Comparison of ENCODE assay signal across 8 cellular contexts in genomic region chr2:231713738-231714638, GRCh38. TPM values are rescaled to one million over a fixed set of nuclear protein-coding genes. Genes with fewer than 3 reads are reported as not detected.
A peak's percentile ranks its signal among the peaks of the same experiment; 100 is the strongest.
DNase-seq lines count a peak whose midpoint lies in the region; ATAC-seq and TF ChIP-seq lines count a peak whose summit lies in the region.

No MANE protein-coding gene starts in this region.

- peaks cover 17% of the 10 kb centered on the region for H3K79me1 ChIP-seq in trophoblast cell (ENCODE audit: low read length)

- H3K9ac ChIP-seq in trophoblast cell (ENCODE audit: low read length), result no peak overlapping the region

- peaks cover 16 to 27% of the 10 kb centered on the region in 2 experiments for H3K4me1 ChIP-seq in trophoblast cell (ENCODE audit: control insufficient read depth in 1 of 2, insufficient read depth in 2 of 2, low read length in 2 of 2)
- H3K4me1 ChIP-seq in tibial nerve, result peaks cover 0 to 44% (median 28%) of the 10 kb centered on the region in 4 donors

- H3K36me3 Mint-ChIP-seq in activated naive CD8-positive, alpha-beta T cell treated with anti-CD3 and anti-CD28 coated beads for 36 hours, result peaks cover 44% of the 10 kb centered on the region

- peaks cover 1% of the 10 kb centered on the region for H3K9me3 Mint-ChIP-seq in activated naive CD8-positive, alpha-beta T cell treated with anti-CD3 and anti-CD28 coated beads for 36 hours

- H3K14ac ChIP-seq in trophoblast cell (ENCODE audit: low read length), result no peak overlapping the region

- ATAC-seq in Right ventricle myocardium inferior, result peak; percentile 32

- H3K4me3 ChIP-seq in AG04450 (ENCODE audit: low read depth, low read length), result no peak overlapping the region
- H3K4me3 ChIP-seq in trophoblast cell (ENCODE audit: low read depth, low read length), result no peak overlapping the region
- no peak overlapping the region for H3K4me3 ChIP-seq in tibial nerve

- intact Hi-C loops in Right ventricle myocardium inferior (cut with DNase I), result loop anchor here (5.0 kb wide), 1 partner anchor 68 kb away; the partner anchor contains the start of gene PDE6D

- peak; percentile 72 for DNase-seq in AG04450 (ENCODE audit: low read depth, low spot score)
- DNase-seq in NCI-H1048 (lab: John Stamatoyannopoulos, UW), result peak; percentile 73
- peak; percentile 74 for DNase-seq in SKM-1 (lab: John Stamatoyannopoulos, UW; ENCODE audit: unreplicated experiment)
- peak; percentile 89 for DNase-seq in activated naive CD8-positive, alpha-beta T cell treated with anti-CD3 and anti-CD28 coated beads for 36 hours
- DNase-seq in Right ventricle myocardium inferior (ENCODE audit: missing footprints), result peak; percentile 95
- DNase-seq in trophoblast cell, result peak; percentile 97 to 98
- peak; percentile 86 to 93 for DNase-seq in tibial nerve (ENCODE audit: low spot score in 2 of 2)

- WGBS in trophoblast cell (ENCODE audit: extremely low coverage, insufficient coverage, insufficient read length), result no CpG with 5 or more reads among the region's 15 CpGs
- WGBS in tibial nerve, 2 donors, result 19 to 20% methylated on average over 13 to 15 of the region's 15 CpGs

- no peak overlapping the region for H4K8ac ChIP-seq in trophoblast cell (ENCODE audit: low read depth, low read length)

- peaks cover 22% of the 10 kb centered on the region for H3K79me2 ChIP-seq in trophoblast cell (ENCODE audit: control insufficient read depth, insufficient read depth, low read length, poor library complexity)

- no peak overlapping the region for H3K18ac ChIP-seq in trophoblast cell (ENCODE audit: low read length)

- H2AFZ ChIP-seq in trophoblast cell (ENCODE audit: insufficient read depth, low read length, poor library complexity), result no peak overlapping the region

- H3K4me3 Mint-ChIP-seq in activated naive CD8-positive, alpha-beta T cell treated with anti-CD3 and anti-CD28 coated beads for 36 hours, result peak overlapping the region; percentile 73

- peaks cover 32% of the 10 kb centered on the region for H3K4me1 Mint-ChIP-seq in activated naive CD8-positive, alpha-beta T cell treated with anti-CD3 and anti-CD28 coated beads for 36 hours

- TF ChIP-seq CTCF in AG04450 (IDR thresholded peaks at IDR 0.05; ENCODE audit: low read depth, low read length), result peak; percentile 94
- TF ChIP-seq CTCF in tibial nerve (IDR thresholded peaks at IDR 0.05), result peak; percentile 92 to 97 (median 96)

- no peak overlapping the region for H3K4ac ChIP-seq in trophoblast cell (ENCODE audit: low read depth, low read length)

- H3K27ac ChIP-seq in AG04450 (ENCODE audit: low read depth, low read length), result peak overlapping the region; percentile 75
- peak overlapping the region; percentile 13 for H3K27ac ChIP-seq in trophoblast cell (ENCODE audit: low read depth, low read length)
- H3K27ac ChIP-seq in tibial nerve, result peak overlapping the region; percentile 61 to 93 (median 74)

- H3K9me3 ChIP-seq in AG04450 (ENCODE audit: control insufficient read depth, insufficient read depth, low read length), result peaks cover 3% of the 10 kb centered on the region; the same call in 1 of the 2 replicates
- H3K9me3 ChIP-seq in trophoblast cell (ENCODE audit: insufficient read depth, low read depth, low read length), result no peaks in the 10 kb centered on the region
- H3K9me3 ChIP-seq in tibial nerve, result no peaks in the 10 kb centered on the region

- H4K91ac ChIP-seq in trophoblast cell (ENCODE audit: low read depth, low read length), result no peak overlapping the region

- peaks cover 28 to 36% of the 10 kb centered on the region in 2 experiments for H3K36me3 ChIP-seq in trophoblast cell (ENCODE audit: control insufficient read depth in 1 of 2, insufficient read depth in 2 of 2, low read length in 2 of 2)
- peaks cover 0 to 27% (median 6%) of the 10 kb centered on the region in 3 donors for H3K36me3 ChIP-seq in tibial nerve

- H2BK120ac ChIP-seq in trophoblast cell (ENCODE audit: insufficient read depth, low read length, poor library complexity), result no peak overlapping the region

- no peaks in the 10 kb centered on the region for H3K27me3 ChIP-seq in AG04450 (ENCODE audit: control insufficient read depth, insufficient read depth, low read length)
- H3K27me3 ChIP-seq in trophoblast cell (ENCODE audit: insufficient read depth, low read length), result no peaks in the 10 kb centered on the region
- no peaks in the 10 kb centered on the region for H3K27me3 ChIP-seq in tibial nerve

- no peak overlapping the region for H2BK12ac ChIP-seq in trophoblast cell (ENCODE audit: low read length)

- no peak overlapping the region for H3K4me2 ChIP-seq in trophoblast cell (ENCODE audit: low read length)

- H2BK5ac ChIP-seq in trophoblast cell (ENCODE audit: low read depth, low read length, poor library complexity), result no peak overlapping the region

- POLR2A ChIA-PET in AG04450 (lab: Yijun Ruan, JAX), result interaction anchor here (0.9 to 2.0 kb wide), 6 partner anchors 24 to 102 kb away, joined by 3 to 10 read pairs (median 4); no protein-coding TSS in a partner anchor

- peak overlapping the region; percentile 97 for H3K27ac Mint-ChIP-seq in activated naive CD8-positive, alpha-beta T cell treated with anti-CD3 and anti-CD28 coated beads for 36 hours

- TF ChIP-seq POLR2A in GM19099 (IDR thresholded peaks at IDR 0.05; ENCODE audit: extremely low read depth, insufficient read length, low read depth), result peak; percentile 51
- no peak for TF ChIP-seq POLR2A in tibial nerve (IDR thresholded peaks at IDR 0.05)

- no peak overlapping the region for H3K23ac ChIP-seq in trophoblast cell (ENCODE audit: low read length)

- peak in 1 of 2 donors; percentile 61 for TF ChIP-seq EP300 in tibial nerve (IDR thresholded peaks at IDR 0.05)

- H2AK5ac ChIP-seq in trophoblast cell (ENCODE audit: low read length), result no peak overlapping the region

- H4K12ac ChIP-seq in trophoblast cell (ENCODE audit: low read depth, low read length), result no peak overlapping the region

- H3K27me3 Mint-ChIP-seq in activated naive CD8-positive, alpha-beta T cell treated with anti-CD3 and anti-CD28 coated beads for 36 hours, result peaks cover 7% of the 10 kb centered on the region

- CTCF ChIA-PET in AG04450 (lab: Charles Lee), result interaction anchor here (0.6 to 8.9 kb wide), 45 partner anchors 9 to 249 kb away, joined by 3 to 227 read pairs (median 4); partner anchors contain the start of genes COPS7B and NCL

RNA-seq across cellular contexts. Expression of gene PTMA, which starts 5.7 kb away (rescaled TPM):
- 505 and 681 TPM in 2 replicates for polyA plus RNA-seq in AG04450 (2011; rRNA removed)
- polyA minus RNA-seq in AG04450 (2011; rRNA and poly(A)+ RNA removed), result 227 and 297 TPM in 2 replicates
- total RNA-seq in activated naive CD8-positive, alpha-beta T cell treated with anti-CD3 and anti-CD28 coated beads for 36 hours, result 1,000 to 10,000 TPM; 2,595 to 2,627 TPM
- total RNA-seq in Right ventricle myocardium inferior, result 264 TPM
- 1,343 and 1,403 TPM in 2 replicates for polyA plus RNA-seq in trophoblast cell (2013)
- 1,000 to 10,000 TPM in 1 of 4 donors, 100 to 1,000 TPM in 3; 622 to 1,472 (median 817) TPM for total RNA-seq in tibial nerve

Comparison
In these comparisons a context has a peak if more than half of its experiments do, and no peak if none do; other contexts are left out.
1. H3K27ac ChIP-seq: peak in every context shown above with its lines; median percentile 75 in AG04450; 74 in tibial nerve; 13 in trophoblast cell.